11 cellular contexts compared by ENCODE assay signal in the genomic region with DNA sequence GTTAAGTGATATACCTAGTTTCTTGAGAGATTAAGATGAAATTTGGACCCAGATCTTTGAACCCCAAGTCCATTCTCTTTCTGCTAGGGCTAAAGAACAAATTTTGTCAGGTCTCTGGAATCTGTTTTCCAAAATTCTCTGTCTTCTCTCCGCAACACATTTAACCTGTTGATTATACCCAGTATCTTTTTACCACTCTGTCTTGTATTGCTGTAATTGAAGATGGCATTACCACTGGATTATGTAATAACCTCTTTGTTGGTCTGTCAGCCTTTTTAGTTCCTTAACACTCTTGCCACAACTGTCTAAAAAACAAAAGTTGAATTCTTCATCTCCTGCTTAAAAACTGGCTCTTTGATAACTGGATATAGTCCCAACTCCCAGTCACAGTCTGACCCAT. TPM values are rescaled to one million over a fixed set of nuclear protein-coding genes. Genes with fewer than 3 reads are reported as not detected.
A peak's percentile ranks its signal among the peaks of the same experiment; 100 is the strongest.
DNase-seq lines count a peak whose midpoint lies in the region; ATAC-seq lines count a peak whose summit lies in the region.
"Had no signal": no experiment of that assay in that cellular context is flagged by ENCODE, and none has a peak within 500 bp of the region (broad histone marks: within the 10 kb centered on the region; RNA-seq: fewer than 3 reads in every experiment).

No MANE protein-coding gene starts in this region.

- CTCF ChIA-PET in activated CD4-positive, alpha-beta T cell treated with anti-CD3 and anti-CD28 coated beads for 36 hours (lab: Charles Lee) = interaction anchor here (0.9 kb wide), 1 partner anchor 307 kb away, joined by 4 read pairs; no protein-coding TSS in a partner anchor

- peak overlapping the region; percentile 32 for H3K4me3 ChIP-seq in rectal smooth muscle tissue (ENCODE audit: low read length)
- H3K4me3 ChIP-seq: HAP-1 had no signal

- no peak overlapping the region for H3K9ac ChIP-seq in rectal smooth muscle tissue (ENCODE audit: low read length)

- no peaks in the 10 kb centered on the region for H3K36me3 ChIP-seq in rectal smooth muscle tissue (ENCODE audit: control insufficient read depth, insufficient read depth, low read length)

- peaks cover 38% of the 10 kb centered on the region for H3K4me1 Mint-ChIP-seq in activated CD4-positive, alpha-beta T cell treated with anti-CD3 and anti-CD28 coated beads for 36 hours
- peaks cover 26 to 32% of the 10 kb centered on the region in 2 donors for H3K4me1 Mint-ChIP-seq in effector memory CD8-positive, alpha-beta T cell (ENCODE audit: low read depth in 2 of 2)

- H3K27me3 ChIP-seq in rectal smooth muscle tissue (ENCODE audit: control insufficient read depth, insufficient read depth, low read length) = no peaks in the 10 kb centered on the region

- peak overlapping the region; percentile 16 for H3K27ac Mint-ChIP-seq in activated CD4-positive, alpha-beta T cell treated with anti-CD3 and anti-CD28 coated beads for 36 hours
- H3K27ac Mint-ChIP-seq in effector memory CD8-positive, alpha-beta T cell = peak overlapping the region; percentile 24 to 63

- intact Hi-C loops in activated CD4-positive, alpha-beta T cell treated with anti-CD3 and anti-CD28 coated beads for 36 hours (cut with DNase I, micrococcal nuclease) = no loop called here
- intact Hi-C loops in head of caudate nucleus (cut with DNase I) = no loop called here

- H3K27me3 Mint-ChIP-seq in activated CD4-positive, alpha-beta T cell treated with anti-CD3 and anti-CD28 coated beads for 36 hours = no peaks in the 10 kb centered on the region
- no peaks in the 10 kb centered on the region for H3K27me3 Mint-ChIP-seq in effector memory CD8-positive, alpha-beta T cell

- no peak for ATAC-seq in activated CD4-positive, alpha-beta T cell treated with anti-CD3 and anti-CD28 coated beads for 36 hours
- no peak for ATAC-seq in effector memory CD8-positive, alpha-beta T cell (replicated peaks)
- ATAC-seq in HG03571 (IDR thresholded peaks at IDR 0.05; ENCODE audit: unreplicated experiment) = no peak

- no peaks in the 10 kb centered on the region for H3K9me3 Mint-ChIP-seq in activated CD4-positive, alpha-beta T cell treated with anti-CD3 and anti-CD28 coated beads for 36 hours (ENCODE audit: low read depth)
- H3K9me3 Mint-ChIP-seq in effector memory CD8-positive, alpha-beta T cell = no peaks in the 10 kb centered on the region

- H3K27ac ChIP-seq in rectal smooth muscle tissue (ENCODE audit: low read depth, low read length) = no peak overlapping the region

- POLR2A ChIA-PET in activated CD4-positive, alpha-beta T cell treated with anti-CD3 and anti-CD28 coated beads for 36 hours (lab: Charles Lee) = no interaction called here

- DNase-seq in activated CD4-positive, alpha-beta T cell treated with anti-CD3 and anti-CD28 coated beads for 36 hours = no peak
- DNase-seq in activated CD4-positive, alpha-beta T cell treated with anti-CD3 and anti-CD28 coated beads, Interleukin-2, amount 50 U/mL, for 48 hours = no peak
- DNase-seq in MV-4-11 (lab: John Stamatoyannopoulos, UW) (peak; percentile 58), head of caudate nucleus (no peak), HuH-7 (ENCODE audit: low spot score) (no peak)
- DNase-seq in effector memory CD8-positive, alpha-beta T cell = no peak
- DNase-seq: NCI-H1105, NCI-H748 treated with DMSO at 0.1 percent for 48 hours had no signal

- H3K4me3 Mint-ChIP-seq in activated CD4-positive, alpha-beta T cell treated with anti-CD3 and anti-CD28 coated beads for 36 hours = no peak overlapping the region
- peak overlapping the region in 1 of 2 donors; percentile 36 for H3K4me3 Mint-ChIP-seq in effector memory CD8-positive, alpha-beta T cell

- H3K36me3 Mint-ChIP-seq in activated CD4-positive, alpha-beta T cell treated with anti-CD3 and anti-CD28 coated beads for 36 hours (ENCODE audit: low read depth) = peaks cover 39% of the 10 kb centered on the region
- H3K36me3 Mint-ChIP-seq in effector memory CD8-positive, alpha-beta T cell (ENCODE audit: insufficient read depth) = peaks cover 41% of the 10 kb centered on the region

- peaks cover 11% of the 10 kb centered on the region for H3K4me1 ChIP-seq in rectal smooth muscle tissue (ENCODE audit: control insufficient read depth, insufficient read depth, low read length)

RNA-seq across cellular contexts. Expression of gene SRP9, which starts 3.0 kb away (rescaled TPM):
- total RNA-seq in activated CD4-positive, alpha-beta T cell treated with anti-CD3 and anti-CD28 coated beads for 36 hours = 100 to 1,000 TPM; 263 to 308 TPM

RNA-seq across cellular contexts. Expression of gene EPHX1, which starts 29.3 kb away (rescaled TPM):
- 1 to 10 TPM; 2.5 to 2.6 TPM for total RNA-seq in activated CD4-positive, alpha-beta T cell treated with anti-CD3 and anti-CD28 coated beads for 36 hours
